ENCODE assay signal across 1 cellular context in the genomic region with DNA sequence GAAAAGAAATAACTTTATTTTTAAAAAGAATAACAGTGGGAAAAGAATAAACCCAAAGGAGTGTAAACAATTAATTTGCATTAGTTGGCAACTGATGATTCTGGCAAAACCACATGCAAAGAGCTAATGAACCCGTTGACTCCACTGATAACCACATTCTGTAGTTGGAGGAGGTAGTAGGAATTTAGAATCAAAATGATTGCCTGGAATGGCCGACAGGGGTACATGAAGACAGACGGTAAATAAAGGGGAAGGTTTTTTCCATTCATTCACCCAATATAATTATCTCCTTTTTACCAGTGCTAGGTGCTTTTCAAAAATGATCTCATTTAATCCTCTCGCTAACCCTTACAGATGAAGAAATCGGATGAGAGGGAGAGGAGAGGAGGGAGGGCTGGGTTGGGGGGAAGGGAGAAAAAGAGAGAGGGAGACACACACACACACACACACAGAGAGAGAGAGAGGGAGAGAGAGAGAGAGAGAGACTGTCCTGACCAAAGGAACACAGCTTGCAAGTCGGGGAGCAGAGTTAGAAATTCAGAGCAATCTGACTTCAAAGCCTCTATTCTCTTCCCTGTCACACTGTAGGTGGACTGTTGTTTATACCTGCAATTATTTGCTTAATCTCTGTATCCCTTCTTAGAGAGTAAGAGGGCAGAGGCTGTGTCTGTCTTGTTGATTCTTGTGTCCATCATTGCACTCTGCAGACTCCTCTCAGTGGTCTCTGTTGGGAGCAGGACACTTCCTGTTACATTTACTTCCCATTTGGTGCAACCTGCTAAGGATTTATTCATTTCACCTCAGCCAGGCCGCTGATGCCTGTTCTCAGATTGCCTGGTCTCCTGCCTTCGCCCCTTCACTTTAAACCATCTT.
TF ChIP-seq lines count a peak whose summit lies in the region.

No MANE protein-coding gene starts in this region.

TF ChIP-seq in GM23338, 12 proteins besides CTCF, POLR2A, EP300 and RAD21:
- TF ChIP-seq ZNF114 (CRISPR knock-in tag; IDR thresholded peaks at IDR 0.05) = no peak
- no peak for TF ChIP-seq EZH2 (IDR thresholded peaks at IDR 0.05; ENCODE audit: low read depth, unreplicated experiment)
- no peak for TF ChIP-seq EZH2phosphoT487 (IDR thresholded peaks at IDR 0.05; ENCODE audit: unreplicated experiment)
- no peak for TF ChIP-seq STAT1 (IDR thresholded peaks at IDR 0.05; ENCODE audit: unreplicated experiment)
- no peak for TF ChIP-seq CREB1 (CRISPR knock-in tag; IDR thresholded peaks at IDR 0.05; ENCODE audit: low read depth)
- TF ChIP-seq, protein P1, sequence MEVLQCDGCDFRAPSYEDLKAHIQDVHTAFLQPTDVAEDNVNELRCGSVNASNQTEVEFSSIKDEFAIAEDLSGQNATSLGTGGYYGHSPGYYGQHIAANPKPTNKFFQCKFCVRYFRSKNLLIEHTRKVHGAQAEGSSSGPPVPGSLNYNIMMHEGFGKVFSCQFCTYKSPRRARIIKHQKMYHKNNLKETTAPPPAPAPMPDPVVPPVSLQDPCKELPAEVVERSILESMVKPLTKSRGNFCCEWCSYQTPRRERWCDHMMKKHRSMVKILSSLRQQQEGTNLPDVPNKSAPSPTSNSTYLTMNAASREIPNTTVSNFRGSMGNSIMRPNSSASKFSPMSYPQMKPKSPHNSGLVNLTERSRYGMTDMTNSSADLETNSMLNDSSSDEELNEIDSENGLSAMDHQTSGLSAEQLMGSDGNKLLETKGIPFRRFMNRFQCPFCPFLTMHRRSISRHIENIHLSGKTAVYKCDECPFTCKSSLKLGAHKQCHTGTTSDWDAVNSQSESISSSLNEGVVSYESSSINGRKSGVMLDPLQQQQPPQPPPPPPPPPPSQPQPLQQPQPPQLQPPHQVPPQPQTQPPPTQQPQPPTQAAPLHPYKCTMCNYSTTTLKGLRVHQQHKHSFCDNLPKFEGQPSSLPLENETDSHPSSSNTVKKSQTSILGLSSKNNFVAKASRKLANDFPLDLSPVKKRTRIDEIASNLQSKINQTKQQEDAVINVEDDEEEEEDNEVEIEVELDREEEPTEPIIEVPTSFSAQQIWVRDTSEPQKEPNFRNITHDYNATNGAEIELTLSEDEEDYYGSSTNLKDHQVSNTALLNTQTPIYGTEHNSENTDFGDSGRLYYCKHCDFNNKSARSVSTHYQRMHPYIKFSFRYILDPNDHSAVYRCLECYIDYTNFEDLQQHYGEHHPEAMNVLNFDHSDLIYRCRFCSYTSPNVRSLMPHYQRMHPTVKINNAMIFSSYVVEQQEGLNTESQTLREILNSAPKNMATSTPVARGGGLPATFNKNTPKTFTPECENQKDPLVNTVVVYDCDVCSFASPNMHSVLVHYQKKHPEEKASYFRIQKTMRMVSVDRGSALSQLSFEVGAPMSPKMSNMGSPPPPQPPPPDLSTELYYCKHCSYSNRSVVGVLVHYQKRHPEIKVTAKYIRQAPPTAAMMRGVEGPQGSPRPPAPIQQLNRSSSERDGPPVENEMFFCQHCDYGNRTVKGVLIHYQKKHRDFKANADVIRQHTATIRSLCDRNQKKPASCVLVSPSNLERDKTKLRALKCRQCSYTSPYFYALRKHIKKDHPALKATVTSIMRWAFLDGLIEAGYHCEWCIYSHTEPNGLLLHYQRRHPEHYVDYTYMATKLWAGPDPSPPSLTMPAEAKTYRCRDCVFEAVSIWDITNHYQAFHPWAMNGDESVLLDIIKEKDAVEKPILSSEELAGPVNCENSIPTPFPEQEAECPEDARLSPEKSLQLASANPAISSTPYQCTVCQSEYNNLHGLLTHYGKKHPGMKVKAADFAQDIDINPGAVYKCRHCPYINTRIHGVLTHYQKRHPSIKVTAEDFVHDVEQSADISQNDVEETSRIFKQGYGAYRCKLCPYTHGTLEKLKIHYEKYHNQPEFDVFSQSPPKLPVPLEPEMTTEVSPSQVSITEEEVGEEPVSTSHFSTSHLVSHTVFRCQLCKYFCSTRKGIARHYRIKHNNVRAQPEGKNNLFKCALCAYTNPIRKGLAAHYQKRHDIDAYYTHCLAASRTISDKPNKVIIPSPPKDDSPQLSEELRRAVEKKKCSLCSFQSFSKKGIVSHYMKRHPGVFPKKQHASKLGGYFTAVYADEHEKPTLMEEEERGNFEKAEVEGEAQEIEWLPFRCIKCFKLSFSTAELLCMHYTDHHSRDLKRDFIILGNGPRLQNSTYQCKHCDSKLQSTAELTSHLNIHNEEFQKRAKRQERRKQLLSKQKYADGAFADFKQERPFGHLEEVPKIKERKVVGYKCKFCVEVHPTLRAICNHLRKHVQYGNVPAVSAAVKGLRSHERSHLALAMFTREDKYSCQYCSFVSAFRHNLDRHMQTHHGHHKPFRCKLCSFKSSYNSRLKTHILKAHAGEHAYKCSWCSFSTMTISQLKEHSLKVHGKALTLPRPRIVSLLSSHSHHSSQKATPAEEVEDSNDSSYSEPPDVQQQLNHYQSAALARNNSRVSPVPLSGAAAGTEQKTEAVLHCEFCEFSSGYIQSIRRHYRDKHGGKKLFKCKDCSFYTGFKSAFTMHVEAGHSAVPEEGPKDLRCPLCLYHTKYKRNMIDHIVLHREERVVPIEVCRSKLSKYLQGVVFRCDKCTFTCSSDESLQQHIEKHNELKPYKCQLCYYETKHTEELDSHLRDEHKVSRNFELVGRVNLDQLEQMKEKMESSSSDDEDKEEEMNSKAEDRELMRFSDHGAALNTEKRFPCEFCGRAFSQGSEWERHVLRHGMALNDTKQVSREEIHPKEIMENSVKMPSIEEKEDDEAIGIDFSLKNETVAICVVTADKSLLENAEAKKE (CRISPR knock-in tag; IDR thresholded peaks at IDR 0.05) = no peak
- TF ChIP-seq, protein P2, sequence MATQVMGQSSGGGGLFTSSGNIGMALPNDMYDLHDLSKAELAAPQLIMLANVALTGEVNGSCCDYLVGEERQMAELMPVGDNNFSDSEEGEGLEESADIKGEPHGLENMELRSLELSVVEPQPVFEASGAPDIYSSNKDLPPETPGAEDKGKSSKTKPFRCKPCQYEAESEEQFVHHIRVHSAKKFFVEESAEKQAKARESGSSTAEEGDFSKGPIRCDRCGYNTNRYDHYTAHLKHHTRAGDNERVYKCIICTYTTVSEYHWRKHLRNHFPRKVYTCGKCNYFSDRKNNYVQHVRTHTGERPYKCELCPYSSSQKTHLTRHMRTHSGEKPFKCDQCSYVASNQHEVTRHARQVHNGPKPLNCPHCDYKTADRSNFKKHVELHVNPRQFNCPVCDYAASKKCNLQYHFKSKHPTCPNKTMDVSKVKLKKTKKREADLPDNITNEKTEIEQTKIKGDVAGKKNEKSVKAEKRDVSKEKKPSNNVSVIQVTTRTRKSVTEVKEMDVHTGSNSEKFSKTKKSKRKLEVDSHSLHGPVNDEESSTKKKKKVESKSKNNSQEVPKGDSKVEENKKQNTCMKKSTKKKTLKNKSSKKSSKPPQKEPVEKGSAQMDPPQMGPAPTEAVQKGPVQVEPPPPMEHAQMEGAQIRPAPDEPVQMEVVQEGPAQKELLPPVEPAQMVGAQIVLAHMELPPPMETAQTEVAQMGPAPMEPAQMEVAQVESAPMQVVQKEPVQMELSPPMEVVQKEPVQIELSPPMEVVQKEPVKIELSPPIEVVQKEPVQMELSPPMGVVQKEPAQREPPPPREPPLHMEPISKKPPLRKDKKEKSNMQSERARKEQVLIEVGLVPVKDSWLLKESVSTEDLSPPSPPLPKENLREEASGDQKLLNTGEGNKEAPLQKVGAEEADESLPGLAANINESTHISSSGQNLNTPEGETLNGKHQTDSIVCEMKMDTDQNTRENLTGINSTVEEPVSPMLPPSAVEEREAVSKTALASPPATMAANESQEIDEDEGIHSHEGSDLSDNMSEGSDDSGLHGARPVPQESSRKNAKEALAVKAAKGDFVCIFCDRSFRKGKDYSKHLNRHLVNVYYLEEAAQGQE (IDR thresholded peaks at IDR 0.05; ENCODE audit: unreplicated experiment) = no peak
- TF ChIP-seq POLR2AphosphoS5 (IDR thresholded peaks at IDR 0.05; ENCODE audit: low read depth) = no peak
- no peak for TF ChIP-seq JUNB (IDR thresholded peaks at IDR 0.05; ENCODE audit: unreplicated experiment)
- TF ChIP-seq, protein P3, sequence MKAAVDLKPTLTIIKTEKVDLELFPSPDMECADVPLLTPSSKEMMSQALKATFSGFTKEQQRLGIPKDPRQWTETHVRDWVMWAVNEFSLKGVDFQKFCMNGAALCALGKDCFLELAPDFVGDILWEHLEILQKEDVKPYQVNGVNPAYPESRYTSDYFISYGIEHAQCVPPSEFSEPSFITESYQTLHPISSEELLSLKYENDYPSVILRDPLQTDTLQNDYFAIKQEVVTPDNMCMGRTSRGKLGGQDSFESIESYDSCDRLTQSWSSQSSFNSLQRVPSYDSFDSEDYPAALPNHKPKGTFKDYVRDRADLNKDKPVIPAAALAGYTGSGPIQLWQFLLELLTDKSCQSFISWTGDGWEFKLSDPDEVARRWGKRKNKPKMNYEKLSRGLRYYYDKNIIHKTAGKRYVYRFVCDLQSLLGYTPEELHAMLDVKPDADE (IDR thresholded peaks at IDR 0.05) = no peak
- no peak for TF ChIP-seq NANOG (IDR thresholded peaks at IDR 0.05; ENCODE audit: borderline replicate concordance)
- no peak for TF ChIP-seq ZNF331 (CRISPR knock-in tag; IDR thresholded peaks at IDR 0.05; ENCODE audit: low read depth)
